24 cellular contexts compared by ENCODE assay signal in the genomic region with DNA sequence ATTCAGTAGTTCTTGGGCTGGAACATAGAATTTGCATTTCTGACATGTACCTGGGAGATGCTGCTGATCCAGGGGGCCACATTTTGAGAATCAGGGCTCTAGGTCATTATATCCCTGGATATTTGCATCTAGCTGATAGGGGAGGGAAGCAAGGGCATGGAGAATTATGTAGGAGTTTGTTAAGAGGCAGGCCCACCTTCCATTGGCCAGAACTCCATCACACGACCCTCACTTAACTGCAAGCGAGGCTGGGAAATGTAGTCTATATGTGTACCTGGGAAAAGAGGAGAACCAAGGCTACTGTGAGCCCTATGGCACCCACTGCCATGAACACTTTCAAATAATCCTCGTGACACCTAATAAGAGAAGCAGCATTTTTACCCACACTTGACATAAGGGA.
"Had no signal": no experiment of that assay in that cellular context is flagged by ENCODE, and none has a peak within 500 bp of the region (broad histone marks: within the 10 kb centered on the region; RNA-seq: fewer than 3 reads in every experiment).

No MANE protein-coding gene starts in this region.

- H3K27me3 ChIP-seq: adrenal gland, MG63, Peyer's patch, SJCRH30 had no signal

- H3K4me3 Mint-ChIP-seq: activated CD8-positive, alpha-beta T cell treated with anti-CD3 and anti-CD28 coated beads for 36 hours; activated naive CD8-positive, alpha-beta T cell treated with anti-CD3 and anti-CD28 coated beads, Interleukin-2, amount 10 ng/mL, durations not matched to agents 7 days and 5 days; activated T-cell treated with anti-CD3 and anti-CD28 coated beads, Interleukin-2, amount 50 U/mL, for 72 hours had no signal

- H3K4me1 ChIP-seq: adrenal gland, Peyer's patch, SJCRH30 had no signal

- H3K36me3 ChIP-seq: adrenal gland, MG63, Peyer's patch, SJCRH30, WERI-Rb-1 had no signal

- H3K36me3 Mint-ChIP-seq: activated naive CD8-positive, alpha-beta T cell treated with anti-CD3 and anti-CD28 coated beads, Interleukin-2, amount 10 ng/mL, durations not matched to agents 7 days and 5 days had no signal

- H3K27ac Mint-ChIP-seq: activated CD8-positive, alpha-beta T cell treated with anti-CD3 and anti-CD28 coated beads for 36 hours; activated naive CD8-positive, alpha-beta T cell treated with anti-CD3 and anti-CD28 coated beads, Interleukin-2, amount 10 ng/mL, durations not matched to agents 7 days and 5 days; activated T-cell treated with anti-CD3 and anti-CD28 coated beads, Interleukin-2, amount 50 U/mL, for 72 hours had no signal

- ATAC-seq: activated CD4-positive, CD25-positive, alpha-beta regulatory T cell treated with anti-CD3 and anti-CD28 coated beads, Interleukin-2, amount 50 U/mL, for 24 hours; activated CD8-positive, alpha-beta T cell treated with anti-CD3 and anti-CD28 coated beads for 36 hours; activated T-cell treated with anti-CD3 and anti-CD28 coated beads, Interleukin-2, amount 50 U/mL, for 72 hours had no signal

- H3K4me1 Mint-ChIP-seq: activated naive CD8-positive, alpha-beta T cell treated with anti-CD3 and anti-CD28 coated beads, Interleukin-2, amount 10 ng/mL, durations not matched to agents 7 days and 5 days had no signal

- H3K27ac ChIP-seq: adrenal gland, Peyer's patch, RWPE1, SJCRH30, WERI-Rb-1 had no signal

- DNase-seq: activated CD4-positive, alpha-beta T cell treated with anti-CD3 and anti-CD28 coated beads for 4 hours; activated CD8-positive, alpha-beta memory T cell treated with anti-CD3 and anti-CD28 coated beads, Interleukin-2, amount 50 U/mL, for 4 hours; activated CD8-positive, alpha-beta T cell treated with anti-CD3 and anti-CD28 coated beads for 36 hours; activated naive CD4-positive, alpha-beta T cell treated with anti-CD3 and anti-CD28 coated beads, Interleukin-2, amount 50 U/mL, for 16 hours; activated naive CD8-positive, alpha-beta T cell treated with anti-CD3 and anti-CD28 coated beads, Interleukin-2, amount 10 ng/mL, durations not matched to agents 7 days and 5 days; activated T-cell treated with anti-CD3 and anti-CD28 coated beads, Interleukin-2, amount 50 U/mL, for 72 hours; adrenal gland; anterior cingulate cortex; cerebellar nuclear complex; MG63; NCI-H1048; NCI-H1417; NCI-H1930; NCI-H345; NCI-H510A; NCI-H526 treated with DMSO at 0.1 percent for 48 hours; Peyer's patch; Right ventricle myocardium superior; SJCRH30; T-helper 2 cell; T1000; WERI-Rb-1 had no signal

- H3K9me3 Mint-ChIP-seq: activated CD8-positive, alpha-beta T cell treated with anti-CD3 and anti-CD28 coated beads for 36 hours had no signal

- H3K9me3 ChIP-seq: adrenal gland, MG63, SJCRH30 had no signal

- H3K4me3 ChIP-seq: adrenal gland, MG63, Peyer's patch, SJCRH30 had no signal
